Comparison of ENCODE assay signal across 15 cellular contexts in the genomic region with DNA sequence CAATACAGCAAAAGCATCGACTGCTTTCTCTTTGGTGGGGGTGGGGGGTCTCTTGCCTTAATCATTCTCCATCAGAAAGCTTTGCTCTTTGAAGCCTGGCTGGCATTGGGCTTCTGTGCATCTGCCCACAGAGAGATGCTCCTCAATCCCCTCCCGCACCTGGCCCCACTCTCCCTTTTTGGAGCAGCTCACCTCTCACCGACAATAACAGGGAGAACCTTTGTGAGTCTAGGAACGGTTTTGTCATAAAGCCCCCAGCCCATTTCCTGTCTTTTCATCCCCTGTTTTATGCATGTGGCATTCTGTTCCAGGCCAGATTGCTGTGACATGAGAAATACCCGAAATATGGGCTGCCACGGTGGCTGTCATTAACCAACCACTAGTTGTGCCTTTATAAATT.
"Had no signal": no experiment of that assay in that cellular context is flagged by ENCODE, and none has a peak within 500 bp of the region (broad histone marks: within the 10 kb centered on the region; RNA-seq: fewer than 3 reads in every experiment).

No MANE protein-coding gene starts in this region.

- H3K36me3 Mint-ChIP-seq: activated naive CD4-positive, alpha-beta T cell treated with anti-CD3 and anti-CD28 coated beads, Interleukin-2, amount 50 U/mL, for 24 hours; natural killer cell; stimulated activated memory B cell treated with anti-CD40 and anti-IgM and Interleukin-4, amounts not matched to agents 10 μg/mL and 1 μg/mL and 100 μg/mL, for 72 hours had no signal

- H3K9me3 Mint-ChIP-seq: activated naive CD4-positive, alpha-beta T cell treated with anti-CD3 and anti-CD28 coated beads, Interleukin-2, amount 50 U/mL, for 24 hours; natural killer cell; stimulated activated memory B cell treated with anti-CD40 and anti-IgM and Interleukin-4, amounts not matched to agents 10 μg/mL and 1 μg/mL and 100 μg/mL, for 72 hours had no signal

- H3K4me1 Mint-ChIP-seq: activated naive CD4-positive, alpha-beta T cell treated with anti-CD3 and anti-CD28 coated beads, Interleukin-2, amount 50 U/mL, for 24 hours; natural killer cell; stimulated activated memory B cell treated with anti-CD40 and anti-IgM and Interleukin-4, amounts not matched to agents 10 μg/mL and 1 μg/mL and 100 μg/mL, for 72 hours had no signal

- H3K27ac Mint-ChIP-seq: activated naive CD4-positive, alpha-beta T cell treated with anti-CD3 and anti-CD28 coated beads, Interleukin-2, amount 50 U/mL, for 24 hours; natural killer cell; stimulated activated memory B cell treated with anti-CD40 and anti-IgM and Interleukin-4, amounts not matched to agents 10 μg/mL and 1 μg/mL and 100 μg/mL, for 72 hours had no signal

- H3K4me3 ChIP-seq: ascending aorta, breast epithelium, spleen had no signal

- H3K27me3 ChIP-seq: ascending aorta, breast epithelium had no signal

- H3K27ac ChIP-seq: ascending aorta, breast epithelium, spleen, WERI-Rb-1 had no signal

- DNase-seq: activated CD4-positive, alpha-beta T cell treated with anti-CD3 and anti-CD28 coated beads for 1 hour; activated CD4-positive, alpha-beta T cell treated with anti-CD3 and anti-CD28 coated beads, Interleukin-2, amount 50 U/mL, for 48 hours; activated gamma-delta T cell; cortex of kidney; effector CD4-positive, alpha-beta T cell; left cardiac atrium; natural killer cell; spleen; stimulated activated CD4-positive, alpha-beta T cell treated with anti-CD3 and anti-CD28 coated beads, Interleukin-4, amount 100 ng/mL, for 4 hours; WERI-Rb-1 had no signal

- ATAC-seq: left cardiac atrium; natural killer cell; sciatic nerve; stimulated activated memory B cell treated with anti-CD40 and anti-IgM and Interleukin-4, amounts not matched to agents 10 μg/mL and 1 μg/mL and 100 μg/mL, for 72 hours had no signal

- H3K4me3 Mint-ChIP-seq: activated naive CD4-positive, alpha-beta T cell treated with anti-CD3 and anti-CD28 coated beads, Interleukin-2, amount 50 U/mL, for 24 hours; natural killer cell; stimulated activated memory B cell treated with anti-CD40 and anti-IgM and Interleukin-4, amounts not matched to agents 10 μg/mL and 1 μg/mL and 100 μg/mL, for 72 hours had no signal

- H3K4me1 ChIP-seq: spleen had no signal

- H3K36me3 ChIP-seq: ascending aorta, breast epithelium, spleen, WERI-Rb-1 had no signal
